ENCODE assay signal across 9 cellular contexts in the genomic region with DNA sequence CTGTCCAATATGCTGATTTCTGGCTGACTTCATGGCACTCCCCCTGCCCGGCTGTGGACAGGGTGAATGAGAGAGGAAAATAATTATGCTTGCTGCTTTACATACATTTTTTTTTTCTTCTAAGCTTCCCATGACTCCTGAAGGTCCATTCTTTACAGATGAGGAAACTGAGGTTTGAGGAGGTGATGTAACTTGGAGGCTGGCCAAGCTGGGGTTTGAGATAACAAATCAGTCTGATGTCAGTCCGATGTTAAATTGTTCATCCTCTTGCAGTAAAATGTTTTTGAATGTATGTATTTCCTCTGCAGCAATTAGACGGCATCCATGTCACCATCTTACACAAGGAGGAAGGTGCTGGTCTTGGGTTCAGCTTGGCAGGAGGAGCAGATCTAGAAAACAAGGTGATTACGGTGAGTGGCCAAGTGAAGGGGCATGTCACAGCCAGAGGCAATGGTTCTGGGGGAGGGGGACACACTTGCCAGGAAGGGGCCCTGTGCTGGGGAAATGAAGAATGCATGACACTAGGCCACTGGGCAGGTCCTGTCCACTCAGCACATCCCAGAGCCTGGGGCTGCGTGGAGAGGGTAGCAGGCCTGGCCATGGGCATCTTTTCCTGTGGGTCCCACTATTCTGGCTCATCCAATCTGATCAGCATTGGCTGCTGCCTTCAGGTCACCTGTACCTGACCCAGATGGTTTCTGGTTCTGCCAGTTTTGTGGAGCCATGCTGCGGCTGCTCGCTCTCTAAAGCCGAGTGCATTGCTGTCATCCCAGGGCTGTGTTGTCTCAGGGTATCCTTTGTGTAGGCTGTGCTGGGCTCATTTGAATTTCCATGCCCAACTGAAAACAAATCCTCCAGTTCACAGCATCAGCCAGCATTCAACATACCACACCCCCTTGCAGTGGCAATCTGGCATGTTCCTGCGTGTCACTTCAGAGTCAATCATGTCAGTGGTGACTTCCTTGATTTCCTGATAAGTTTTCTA. TPM values are rescaled to one million over a fixed set of nuclear protein-coding genes. Genes with fewer than 3 reads are reported as not detected.
DNase-seq lines count a peak whose midpoint lies in the region; ATAC-seq and TF ChIP-seq lines count a peak whose summit lies in the region.
"Had no signal": no experiment of that assay in that cellular context is flagged by ENCODE, and none has a peak within 500 bp of the region (broad histone marks: within the 10 kb centered on the region; RNA-seq: fewer than 3 reads in every experiment).

No MANE protein-coding gene starts in this region.

- no peak for TF ChIP-seq CTCF in ascending aorta (IDR thresholded peaks at IDR 0.05)
- no peak for TF ChIP-seq CTCF in lower lobe of right lung (IDR thresholded peaks at IDR 0.05)
- no peak for TF ChIP-seq CTCF in vagina (IDR thresholded peaks at IDR 0.05)

- peak; percentile 36 to 66 (median 51) for DNase-seq in stimulated activated naive CD4-positive, alpha-beta T cell (lab: John Stamatoyannopoulos, UW)
- no peak for DNase-seq in stimulated activated naive CD4-positive, alpha-beta T cell treated with Interleukin-2 at 50 U/mL for 16 hours (lab: John Stamatoyannopoulos, UW)
- DNase-seq in ascending aorta (ENCODE audit: low spot score in 2 of 2) (no peak), lower lobe of right lung (no peak), vagina (ENCODE audit: extremely low spot score in 2 of 2) (no peak), HuH-7 (ENCODE audit: low spot score) (no peak), NCI-H2227 treated with DMSO at 0.1 percent for 48 hours (lab: John Stamatoyannopoulos, UW) (no peak)
- DNase-seq: DND-41 had no signal

- H3K4me1 ChIP-seq in ascending aorta = no peaks in the 10 kb centered on the region
- peaks cover 54% of the 10 kb centered on the region for H3K4me1 ChIP-seq in lower lobe of right lung
- H3K4me1 ChIP-seq in vagina = peaks cover 32% of the 10 kb centered on the region

- peaks cover 6 to 8% of the 10 kb centered on the region in 2 donors for H3K36me3 ChIP-seq in ascending aorta
- H3K36me3 ChIP-seq in lower lobe of right lung = peaks cover 98% of the 10 kb centered on the region
- peaks cover 0 to 47% of the 10 kb centered on the region in 2 donors for H3K36me3 ChIP-seq in vagina

- intact Hi-C loops in ascending aorta (cut with DNase I) = no loop called here
- intact Hi-C loops in lower lobe of right lung (cut with DNase I) = no loop called here
- intact Hi-C loops in vagina (cut with DNase I) = no loop called here

- H3K27ac ChIP-seq in ascending aorta (peak overlapping the region; percentile 12 to 42), lower lobe of right lung (peak overlapping the region; percentile 74), vagina (peak overlapping the region; percentile 17)

- no peaks in the 10 kb centered on the region for H3K9me3 ChIP-seq in ascending aorta
- no peaks in the 10 kb centered on the region for H3K9me3 ChIP-seq in lower lobe of right lung
- H3K9me3 ChIP-seq in vagina = no peaks in the 10 kb centered on the region

- no peak for TF ChIP-seq POLR2A in vagina (IDR thresholded peaks at IDR 0.05)

- H3K27me3 ChIP-seq in ascending aorta (no peaks in the 10 kb centered on the region), lower lobe of right lung (ENCODE audit: low read depth) (no peaks in the 10 kb centered on the region), vagina (no peaks in the 10 kb centered on the region)

- ATAC-seq in lower lobe of right lung (peak; percentile 5 to 26), GM18868 (IDR thresholded peaks at IDR 0.05; ENCODE audit: unreplicated experiment) (no peak)

- H3K4me3 ChIP-seq in ascending aorta (no peak overlapping the region), lower lobe of right lung (no peak overlapping the region), vagina (no peak overlapping the region)

RNA-seq across cellular contexts. Expression of a gene that starts 20.4 kb away (rescaled TPM):
- total RNA-seq in ascending aorta (4.8 TPM), lower lobe of right lung (5.2 TPM), vagina (28.0 TPM)

Comparison
In these comparisons a context has a peak if more than half of its experiments do, and no peak if none do; other contexts are left out.
1. DNase-seq: peak in stimulated activated naive CD4-positive, alpha-beta T cell (6 of 6); none in stimulated activated naive CD4-positive, alpha-beta T cell treated with Interleukin-2 at 50 U/mL for 16 hours (single experiment), ascending aorta (0 of 2), lower lobe of right lung (single experiment), vagina (0 of 2), HuH-7 (single experiment) and NCI-H2227 treated with DMSO at 0.1 percent for 48 hours (single experiment).
2. H3K27ac ChIP-seq: peak in every context shown above with its lines; median percentile 74 in lower lobe of right lung; 27 in ascending aorta; 17 in vagina.